8 cellular contexts compared by ENCODE assay signal in genomic region chr19:48110350-48110966, GRCh38. TPM values are rescaled to one million over a fixed set of nuclear protein-coding genes. Genes with fewer than 3 reads are reported as not detected.
DNase-seq lines count a peak whose midpoint lies in the region; ATAC-seq, FAIRE-seq and TF ChIP-seq lines count a peak whose summit lies in the region.

Gene PLA2G4C, minus strand, starts transcription at chr19:48110817. Its CDS starts 4,288 bp downstream, at chr19:48106529.

- ATAC-seq in pancreas: peak; percentile 83 to 89 (median 87)

- no peaks in the 10 kb centered on the region for H3K27me3 ChIP-seq in CD8-positive, alpha-beta memory T cell (ENCODE audit: insufficient read depth, low read length, poor library complexity, severe bottlenecking)
- H3K27me3 ChIP-seq in GM23248 (replicated peaks; ENCODE audit: insufficient read depth) (no peaks in the 10 kb centered on the region), adipocyte (replicated peaks; ENCODE audit: control insufficient read depth, insufficient read depth, low read length) (peaks cover 6% of the 10 kb centered on the region), cardiac muscle cell (no peaks in the 10 kb centered on the region), pancreas (no peaks in the 10 kb centered on the region), thyroid gland (no peaks in the 10 kb centered on the region)

- H4K20me1 ChIP-seq in GM23248 (ENCODE audit: insufficient read depth): no peaks in the 10 kb centered on the region

- H3K27ac Mint-ChIP-seq in CD8-positive, alpha-beta memory T cell: peak within 1 kb of the TSS; percentile 21 to 90 (median 77)

- peak within 1 kb of the TSS; percentile 67 for H3K4me3 ChIP-seq in CD8-positive, alpha-beta memory T cell (ENCODE audit: low read length)
- peak within 1 kb of the TSS; percentile 79 for H3K4me3 ChIP-seq in GM23248
- peak within 1 kb of the TSS; percentile 79 for H3K4me3 ChIP-seq in adipocyte (ENCODE audit: low read length)
- H3K4me3 ChIP-seq in cardiac muscle cell: peak within 1 kb of the TSS; percentile 32
- peak within 1 kb of the TSS in 3 of 4 donors; percentile 24 to 52 (median 42) for H3K4me3 ChIP-seq in pancreas
- H3K4me3 ChIP-seq in thyroid gland (replicated peaks in 1 of 3): peak within 1 kb of the TSS in 2 of 3 donors; percentile 21 to 23

- H3K4me3 Mint-ChIP-seq in CD8-positive, alpha-beta memory T cell: peak within 1 kb of the TSS; percentile 74 to 87 (median 81)

- H3K79me2 ChIP-seq in GM23248 (ENCODE audit: insufficient read depth): no peaks in the 10 kb centered on the region

- H3K27ac ChIP-seq in CD8-positive, alpha-beta memory T cell (ENCODE audit: low read depth, low read length): peak within 1 kb of the TSS; percentile 25
- peak within 1 kb of the TSS; percentile 80 for H3K27ac ChIP-seq in GM23248
- H3K27ac ChIP-seq in cardiac muscle cell: peak within 1 kb of the TSS; percentile 95
- peak within 1 kb of the TSS; percentile 87 to 94 (median 92) for H3K27ac ChIP-seq in pancreas
- H3K27ac ChIP-seq in thyroid gland: peak within 1 kb of the TSS; percentile 95 to 99 (median 97)

- POLR2A ChIA-PET in CD8-positive, alpha-beta memory T cell (lab: Charles Lee): interaction anchor here (0.6 kb wide), 1 partner anchor 555 kb away, joined by 3 read pairs; no protein-coding TSS in a partner anchor

- 2 to 3% methylated on average over 23 to 27 of the region's 27 CpGs for WGBS in GM23248 (ENCODE audit: low coverage in 1 of 2, low lambda C conversion rate in 2 of 2, missing lambda C conversion rate in 2 of 2), 2 experiments
- WGBS in pancreas, 2 donors: 0% methylated on average over 27 of the region's 27 CpGs
- WGBS in thyroid gland, 2 donors: 1 to 2% methylated on average over 21 to 27 of the region's 27 CpGs

- peak within 1 kb of the TSS; percentile 95 for H2AFZ ChIP-seq in GM23248

- H3K36me3 Mint-ChIP-seq in CD8-positive, alpha-beta memory T cell: peaks cover 0 to 11% (median 0%) of the 10 kb centered on the region in 3 donors

- peaks cover 2 to 15% (median 13%) of the 10 kb centered on the region in 3 donors for H3K4me1 Mint-ChIP-seq in CD8-positive, alpha-beta memory T cell

- FAIRE-seq in pancreas (lab: Jason Lieb, UNC): no peak

- in situ Hi-C loops in GM23248 (cut with MboI): no loop called here

- no peaks in the 10 kb centered on the region for H3K36me3 ChIP-seq in CD8-positive, alpha-beta memory T cell (ENCODE audit: insufficient read depth, low read length)
- H3K36me3 ChIP-seq in GM23248 (ENCODE audit: low read depth) (no peaks in the 10 kb centered on the region), adipocyte (ENCODE audit: control insufficient read depth, insufficient read depth, low read length, severe bottlenecking) (no peaks in the 10 kb centered on the region), cardiac muscle cell (no peaks in the 10 kb centered on the region), pancreas (no peaks in the 10 kb centered on the region), thyroid gland (no peaks in the 10 kb centered on the region)

- peaks cover 0 to 4% of the 10 kb centered on the region in 2 donors for H3K27me3 Mint-ChIP-seq in CD8-positive, alpha-beta memory T cell

- DNase-seq in CD8-positive, alpha-beta memory T cell: peak; percentile 73 to 85 (median 74)
- DNase-seq in GM23248 (peak; percentile 97), NCI-H128 (lab: John Stamatoyannopoulos, UW; ENCODE audit: unreplicated experiment) (peak; percentile 79), T follicular helper cell (ENCODE audit: low read depth) (peak; percentile 71), adipocyte (ENCODE audit: low read depth) (peak; percentile 95), cardiac muscle cell (ENCODE audit: low read depth in 1 of 2, low spot score in 1 of 2) (peak; percentile 95 to 96), pancreas (peak; percentile 84 to 97 (median 90)), thyroid gland (peak; percentile 90 to 95)

- no peaks in the 10 kb centered on the region for H3K9me3 Mint-ChIP-seq in CD8-positive, alpha-beta memory T cell

- CTCF ChIA-PET in CD8-positive, alpha-beta memory T cell (lab: Charles Lee): interaction anchor here (0.7 to 2.9 kb wide), 6 partner anchors 8 to 379 kb away, joined by 3 to 16 read pairs (median 4); no protein-coding TSS in a partner anchor

- no peaks in the 10 kb centered on the region for H3K9me2 ChIP-seq in GM23248 (ENCODE audit: insufficient read depth)

- H3K4me2 ChIP-seq in GM23248 (ENCODE audit: unreplicated experiment): peak within 1 kb of the TSS; percentile 97

- H3K9ac ChIP-seq in GM23248: peak within 1 kb of the TSS; percentile 81
- peak within 1 kb of the TSS; percentile 84 for H3K9ac ChIP-seq in adipocyte (ENCODE audit: low read length)

- intact Hi-C loops in pancreas (cut with DNase I): no loop called here
- intact Hi-C loops in thyroid gland (cut with DNase I): loop anchor here (10.0 kb wide), 1 partner anchor 144 kb away; the partner anchor contains the start of gene CARD8

- peak; percentile 24 to 57 for TF ChIP-seq POLR2A in thyroid gland (IDR thresholded peaks at IDR 0.05)

- H3F3A ChIP-seq in GM23248 (ENCODE audit: insufficient read depth): peaks cover 11% of the 10 kb centered on the region

- TF ChIP-seq CTCF in cardiac muscle cell (IDR thresholded peaks at IDR 0.05; ENCODE audit: low read depth, low read length) (no peak), pancreas (IDR thresholded peaks at IDR 0.05) (no peak), thyroid gland (IDR thresholded peaks at IDR 0.05) (peak in 1 of 6 experiments; percentile 3)

- peaks cover 6% of the 10 kb centered on the region for H3K4me1 ChIP-seq in CD8-positive, alpha-beta memory T cell (ENCODE audit: insufficient read depth, low read length)
- H3K4me1 ChIP-seq in GM23248 (ENCODE audit: insufficient read depth): peaks cover 10% of the 10 kb centered on the region
- peaks cover 11% of the 10 kb centered on the region for H3K4me1 ChIP-seq in adipocyte (ENCODE audit: control insufficient read depth, insufficient read depth, low read length)
- H3K4me1 ChIP-seq in cardiac muscle cell (ENCODE audit: low read depth): peaks cover 6% of the 10 kb centered on the region
- H3K4me1 ChIP-seq in pancreas: peaks cover 0 to 17% (median 5%) of the 10 kb centered on the region in 3 donors
- peaks cover 8 to 31% of the 10 kb centered on the region in 2 donors for H3K4me1 ChIP-seq in thyroid gland

- no peaks in the 10 kb centered on the region for H3K9me3 ChIP-seq in CD8-positive, alpha-beta memory T cell (ENCODE audit: low read length)
- no peaks in the 10 kb centered on the region for H3K9me3 ChIP-seq in GM23248 (ENCODE audit: low read depth)
- H3K9me3 ChIP-seq in adipocyte (ENCODE audit: control insufficient read depth, low read length): no peaks in the 10 kb centered on the region
- H3K9me3 ChIP-seq in cardiac muscle cell (ENCODE audit: low read depth): no peaks in the 10 kb centered on the region
- no peaks in the 10 kb centered on the region for H3K9me3 ChIP-seq in pancreas
- H3K9me3 ChIP-seq in thyroid gland: no peaks in the 10 kb centered on the region

RNA-seq across cellular contexts. Expression of gene PLA2G4C, which starts in this region (rescaled TPM):
- total RNA-seq in CD8-positive, alpha-beta memory T cell: 1 to 10 TPM; 1.7 to 2.6 TPM
- not detected for polyA plus RNA-seq in CD8-positive, alpha-beta memory T cell
- total RNA-seq in GM23248 (2014; rRNA removed; shearing (Covaris generic)): 0.63 and 0.76 TPM in 2 replicates
- polyA plus RNA-seq in GM23248 (2016; fragmentation: Nextera tagmentation; extraction: Ambion mirVana): 1.8 and 1.9 TPM in 2 replicates
- 1.5 and 4.5 TPM in 2 replicates for total RNA-seq in cardiac muscle cell
- polyA plus RNA-seq in cardiac muscle cell: 4.3 and 5.5 TPM in 2 replicates
- total RNA-seq in pancreas: 10 to 100 TPM in 3 of 6 donors, 1 to 10 TPM in 3; 2.9 to 13.6 (median 9.0) TPM
- 10 to 100 TPM; 14.9 to 21.7 TPM for polyA plus RNA-seq in pancreas
- 10 to 100 TPM in 2 of 4 donors, 1 to 10 TPM in 2; 4.8 to 17.7 (median 10.5) TPM for total RNA-seq in thyroid gland

Comparison
In these comparisons a context has a peak if more than half of its experiments do, and no peak if none do; other contexts are left out.
1. Peak in every context shown above with its lines: DNase-seq, ATAC-seq, H3K4me3 ChIP-seq and H3K27ac ChIP-seq.
2. H3K27ac ChIP-seq: peak in every context shown above with its lines; median percentile 97 in thyroid gland; 95 in cardiac muscle cell; 92 in pancreas; 80 in GM23248; 25 in CD8-positive, alpha-beta memory T cell.
3. H3K4me3 ChIP-seq: peak in every context shown above with its lines; median percentile 79 in GM23248; 79 in adipocyte; 67 in CD8-positive, alpha-beta memory T cell; 42 in pancreas; 32 in cardiac muscle cell; 22 in thyroid gland.